Comparison of ENCODE assay signal across 29 cellular contexts in the genomic region with DNA sequence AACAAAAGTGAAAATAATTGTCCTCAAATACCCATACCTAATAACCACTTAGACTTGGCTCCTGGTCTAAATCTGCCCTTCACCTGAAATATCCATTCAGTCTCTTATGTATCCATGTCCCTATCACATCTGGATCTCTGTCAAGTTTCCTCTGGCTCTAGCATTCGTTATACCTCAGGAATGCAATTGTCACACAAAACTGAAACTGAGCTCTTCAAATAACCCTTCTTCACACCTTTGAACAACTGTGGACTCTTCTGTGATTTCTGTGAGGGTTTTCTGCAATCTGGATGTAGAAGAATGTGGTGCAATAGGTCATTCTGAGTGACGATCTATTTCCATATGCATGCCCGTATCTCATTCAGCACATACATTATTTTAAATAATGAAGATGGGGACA. TPM values are rescaled to one million over a fixed set of nuclear protein-coding genes. Genes with fewer than 3 reads are reported as not detected.
"Had no signal": no experiment of that assay in that cellular context is flagged by ENCODE, and none has a peak within 500 bp of the region (broad histone marks: within the 10 kb centered on the region; RNA-seq: fewer than 3 reads in every experiment).

No MANE protein-coding gene starts in this region.

- H3K27me3 ChIP-seq: ascending aorta, cardiac muscle cell, MG63, Peyer's patch had no signal

- H3K27ac Mint-ChIP-seq: activated CD4-positive, alpha-beta T cell treated with anti-CD3 and anti-CD28 coated beads, Interleukin-2, amount 10 ng/mL, durations not matched to agents 24 days and 14 days; activated CD8-positive, alpha-beta T cell treated with anti-CD3 and anti-CD28 coated beads for 36 hours; activated naive CD8-positive, alpha-beta T cell treated with anti-CD3 and anti-CD28 coated beads, Interleukin-2, amount 10 ng/mL, durations not matched to agents 7 days and 5 days; activated T-cell treated with anti-CD3 and anti-CD28 coated beads, Interleukin-2, amount 50 U/mL, for 72 hours; activated T-helper 17 cell treated with anti-CD3 and anti-CD28 coated beads, Interleukin-2, amount 50 U/mL, for 72 hours had no signal

- H3K27me3 Mint-ChIP-seq: activated CD8-positive, alpha-beta T cell treated with anti-CD3 and anti-CD28 coated beads for 36 hours; activated T-helper 17 cell treated with anti-CD3 and anti-CD28 coated beads, Interleukin-2, amount 50 U/mL, for 72 hours had no signal

- H3K4me3 Mint-ChIP-seq: activated CD4-positive, alpha-beta T cell treated with anti-CD3 and anti-CD28 coated beads, Interleukin-2, amount 10 ng/mL, durations not matched to agents 24 days and 14 days; activated CD8-positive, alpha-beta T cell treated with anti-CD3 and anti-CD28 coated beads for 36 hours; activated naive CD8-positive, alpha-beta T cell treated with anti-CD3 and anti-CD28 coated beads, Interleukin-2, amount 10 ng/mL, durations not matched to agents 7 days and 5 days; activated T-cell treated with anti-CD3 and anti-CD28 coated beads, Interleukin-2, amount 50 U/mL, for 72 hours; activated T-helper 17 cell treated with anti-CD3 and anti-CD28 coated beads, Interleukin-2, amount 50 U/mL, for 72 hours had no signal

- H3K36me3 Mint-ChIP-seq: activated naive CD8-positive, alpha-beta T cell treated with anti-CD3 and anti-CD28 coated beads, Interleukin-2, amount 10 ng/mL, durations not matched to agents 7 days and 5 days had no signal

- H3K9me3 Mint-ChIP-seq: activated CD4-positive, alpha-beta T cell treated with anti-CD3 and anti-CD28 coated beads, Interleukin-2, amount 10 ng/mL, durations not matched to agents 24 days and 14 days; activated CD8-positive, alpha-beta T cell treated with anti-CD3 and anti-CD28 coated beads for 36 hours; activated naive CD8-positive, alpha-beta T cell treated with anti-CD3 and anti-CD28 coated beads, Interleukin-2, amount 10 ng/mL, durations not matched to agents 7 days and 5 days; activated T-cell treated with anti-CD3 and anti-CD28 coated beads, Interleukin-2, amount 50 U/mL, for 72 hours; activated T-helper 17 cell treated with anti-CD3 and anti-CD28 coated beads, Interleukin-2, amount 50 U/mL, for 72 hours had no signal

- H3K36me3 ChIP-seq: ascending aorta, cardiac muscle cell, MG63, Peyer's patch had no signal

- H3K4me3 ChIP-seq: ascending aorta, cardiac muscle cell, K562, MG63, Peyer's patch had no signal

- DNase-seq: activated CD4-positive, alpha-beta T cell treated with anti-CD3 and anti-CD28 coated beads, Interleukin-2, amount 10 ng/mL, durations not matched to agents 24 days and 14 days; activated CD4-positive, alpha-beta T cell treated with anti-CD3 and anti-CD28 coated beads, Interleukin-2, amount 50 U/mL, for 4 hours; activated CD8-positive, alpha-beta T cell treated with anti-CD3 and anti-CD28 coated beads for 36 hours; activated effector memory CD4-positive, alpha-beta T cell treated with anti-CD3 and anti-CD28 coated beads, Interleukin-2, amount 50 U/mL, for 16 hours; activated naive CD4-positive, alpha-beta T cell; activated naive CD4-positive, alpha-beta T cell treated with anti-CD3 and anti-CD28 coated beads, Interleukin-2, amount 50 U/mL, for 16 hours; activated naive CD8-positive, alpha-beta T cell treated with anti-CD3 and anti-CD28 coated beads, Interleukin-2, amount 10 ng/mL, durations not matched to agents 7 days and 5 days; activated T-cell treated with anti-CD3 and anti-CD28 coated beads, Interleukin-2, amount 50 U/mL, for 1 hour; activated T-cell treated with anti-CD3 and anti-CD28 coated beads, Interleukin-2, amount 50 U/mL, for 72 hours; amygdala; MG63; NCI-H1092; NCI-H1436 treated with DMSO at 0.1 percent for 48 hours; NCI-H1694 treated with DMSO at 0.1 percent for 48 hours; NCI-H2029; NCI-H345; NCI-H510A; NCI-H526 treated with DMSO at 0.1 percent for 48 hours; NCI-H774; NK-92 treated with Interleukin-12 subunit alpha and Interleukin-12 subunit beta, amount 100 ng/mL, for 24 hours; PC-3; Peyer's patch; T1000 had no signal

- H3K4me1 ChIP-seq: Peyer's patch had no signal

- H3K27ac ChIP-seq: cardiac muscle cell, Peyer's patch, RWPE1 had no signal

- ATAC-seq: activated CD8-positive, alpha-beta T cell treated with anti-CD3 and anti-CD28 coated beads for 36 hours; activated T-cell treated with anti-CD3 and anti-CD28 coated beads, Interleukin-2, amount 50 U/mL, for 72 hours; activated T-helper 17 cell treated with anti-CD3 and anti-CD28 coated beads, Interleukin-2, amount 50 U/mL, for 72 hours; K562; PC-3; Right ventricle myocardium inferior had no signal

- H3K4me1 Mint-ChIP-seq: activated CD4-positive, alpha-beta T cell treated with anti-CD3 and anti-CD28 coated beads, Interleukin-2, amount 10 ng/mL, durations not matched to agents 24 days and 14 days; activated naive CD8-positive, alpha-beta T cell treated with anti-CD3 and anti-CD28 coated beads, Interleukin-2, amount 10 ng/mL, durations not matched to agents 7 days and 5 days; activated T-helper 17 cell treated with anti-CD3 and anti-CD28 coated beads, Interleukin-2, amount 50 U/mL, for 72 hours had no signal

- FAIRE-seq: K562 had no signal

- H3K9me3 ChIP-seq: ascending aorta, MG63, Peyer's patch had no signal

RNA-seq across cellular contexts. Expression of a gene that starts 53.5 kb away (rescaled TPM):
- total RNA-seq: PC-3 had no signal
- polyA plus RNA-seq: K562 had no signal
